In genomic region chr20:49635829-49636228, GRCh38 we compare ENCODE assay signal across 1 cellular context.
TF ChIP-seq lines count a peak whose summit lies in the region.

No MANE protein-coding gene starts in this region.

TF ChIP-seq in GM12878, 131 proteins besides CTCF, POLR2A, EP300 and RAD21 (continued from another document):
- TF ChIP-seq REST (IDR thresholded peaks at IDR 0.05; ENCODE audit: low read depth, low read length): no peak
TF ChIP-seq in GM12878: peak in this region for 1.
